4 cellular contexts compared by ENCODE assay signal in the genomic region with DNA sequence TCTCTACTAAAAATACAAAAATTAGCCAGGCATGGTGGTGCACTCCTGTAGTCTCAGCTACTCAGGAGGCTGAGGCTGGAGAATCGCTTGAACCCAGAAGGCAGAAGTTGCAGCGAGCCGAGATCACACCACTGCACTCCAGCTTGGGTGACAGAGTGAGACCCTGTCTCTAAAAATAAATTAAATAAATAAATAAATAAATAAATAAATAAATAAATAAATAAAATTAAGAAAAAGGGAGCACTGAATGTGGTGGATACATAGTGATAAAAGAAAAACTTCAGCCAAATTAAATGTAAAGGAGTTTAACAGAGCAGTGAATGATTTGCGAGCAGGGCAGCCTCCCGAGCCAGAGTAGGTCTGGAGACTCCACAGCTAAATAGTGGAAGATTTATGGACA. TPM values are rescaled to one million over a fixed set of nuclear protein-coding genes. Genes with fewer than 3 reads are reported as not detected.
"Had no signal": no experiment of that assay in that cellular context is flagged by ENCODE, and none has a peak within 500 bp of the region (broad histone marks: within the 10 kb centered on the region; RNA-seq: fewer than 3 reads in every experiment).

No MANE protein-coding gene starts in this region.

RNA-seq across cellular contexts. Expression of a gene that starts 6.8 kb away (rescaled TPM):
- total RNA-seq: LHCN-M2, MCF 10A, OCI-LY7, SJSA1 had no signal
